ENCODE assay signal across 36 cellular contexts in the genomic region with DNA sequence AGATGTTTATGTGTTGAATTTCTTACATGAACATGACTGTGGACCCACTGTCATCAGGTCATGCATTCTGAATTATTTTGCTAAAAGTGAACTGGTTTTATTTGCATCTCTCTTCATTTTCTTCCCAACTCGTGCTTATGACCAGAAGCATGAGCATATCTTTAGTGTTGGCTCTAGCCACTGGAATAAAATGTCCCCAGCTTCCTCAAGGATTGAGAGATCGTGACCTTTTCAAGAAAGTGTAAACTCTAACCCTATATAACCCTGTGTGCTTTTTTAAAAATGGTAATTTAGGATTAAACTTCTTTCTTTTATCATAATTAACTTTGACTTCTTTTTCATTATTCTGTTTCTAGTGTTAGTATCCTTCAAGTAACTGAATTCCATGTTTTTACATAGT. TPM values are rescaled to one million over a fixed set of nuclear protein-coding genes. Genes with fewer than 3 reads are reported as not detected.
A peak's percentile ranks its signal among the peaks of the same experiment; 100 is the strongest.
DNase-seq lines count a peak whose midpoint lies in the region; ATAC-seq, FAIRE-seq and TF ChIP-seq lines count a peak whose summit lies in the region.
"Had no signal": no experiment of that assay in that cellular context is flagged by ENCODE, and none has a peak within 500 bp of the region (broad histone marks: within the 10 kb centered on the region; RNA-seq: fewer than 3 reads in every experiment).

No MANE protein-coding gene starts in this region.

- H3K9me3 Mint-ChIP-seq in natural killer cell = no peaks in the 10 kb centered on the region
- peaks cover 6% of the 10 kb centered on the region for H3K9me3 Mint-ChIP-seq in natural killer cell treated with Interleukin-12 subunit alpha and Interleukin-12 subunit beta and Interleukin-15 and Interleukin-18, amount 100 ng/mL, for 72 hours
- H3K9me3 Mint-ChIP-seq: CD14-positive monocyte; CD4-positive, alpha-beta T cell; CD8-positive, alpha-beta memory T cell; CD8-positive, alpha-beta T cell had no signal

- H3K4me2 ChIP-seq in HepG2 (ENCODE audit: low read depth, low read length) (no peak overlapping the region), HCT116 (ENCODE audit: low read length) (no peak overlapping the region)
- H3K4me2 ChIP-seq: A549; BLaER1; BLaER1 treated with 17β-estradiol and CSF1 and Interleukin-3, amounts not matched to agents 10 nM and 100 nM had no signal

- TF ChIP-seq POLR2A in HepG2 (IDR thresholded peaks at IDR 0.05; ENCODE audit: insufficient read depth in 1 of 2, low read depth in 2 of 2, low read length in 2 of 2) (no peak), HCT116 (IDR thresholded peaks at IDR 0.05; ENCODE audit: borderline replicate concordance, extremely low read depth, insufficient read depth, insufficient read length) (no peak), stomach (IDR thresholded peaks at IDR 0.05) (no peak)

- TF ChIP-seq EP300 in HepG2 (IDR thresholded peaks at IDR 0.05; ENCODE audit: low read depth in 2 of 2, low read length in 2 of 2) = no peak
- TF ChIP-seq EP300 in HepG2 (CRISPR knock-in tag; IDR thresholded peaks at IDR 0.05; ENCODE audit: borderline replicate concordance) = no peak
- no peak for TF ChIP-seq EP300 in stomach (IDR thresholded peaks at IDR 0.05)

- TF ChIP-seq RAD21 in liver (IDR thresholded peaks at IDR 0.05) = no peak
- no peak for TF ChIP-seq RAD21 in HepG2 (CRISPR knock-in tag; IDR thresholded peaks at IDR 0.05)
- TF ChIP-seq RAD21 in HCT116 (IDR thresholded peaks at IDR 0.05; ENCODE audit: low read depth) = no peak

- no peak for DNase-seq in HepG2 (ENCODE audit: low spot score)
- no peak for DNase-seq in natural killer cell
- no peak for DNase-seq in natural killer cell treated with Interleukin-12 subunit alpha and Interleukin-12 subunit beta and Interleukin-15 and Interleukin-18, amount 100 ng/mL, for 72 hours (ENCODE audit: low spot score)
- DNase-seq in GM19239 (ENCODE audit: insufficient read length, low spot score) = no peak
- DNase-seq in HCT116 (ENCODE audit: low read depth, low spot score) = no peak
- no peak for DNase-seq in NCI-H1417 (lab: John Stamatoyannopoulos, UW)
- no peak for DNase-seq in stomach
- DNase-seq: 8988T; ACHN; AML-193; BE2C; C1 segment of cervical spinal cord; Caco-2; Calu3; CD4-positive, alpha-beta memory T cell; CD4-positive, alpha-beta T cell; CD4-positive, CD25-positive, alpha-beta regulatory T cell; CD8-positive, alpha-beta memory T cell; CD8-positive, alpha-beta T cell; COR-L47; DMS 273 treated with DMSO at 0.1 percent for 48 hours; DMS153; DMS53; DMS79; DMS79 treated with DMSO at 0.1 percent for 48 hours; DND-41; EL had no signal

- 85% methylated on average over 2 of the region's 2 CpGs for WGBS in liver
- 93% methylated on average over 2 of the region's 2 CpGs for WGBS in HepG2 (ENCODE audit: low lambda C conversion rate)
- WGBS in stomach, 5 donors = 66 to 78% (median 71%) methylated on average over 2 of the region's 2 CpGs

- H3K4me1 ChIP-seq in liver (ENCODE audit: control insufficient read depth in 4 of 4, insufficient read depth in 4 of 4, low read length in 3 of 4) (no peaks in the 10 kb centered on the region), HepG2 (ENCODE audit: insufficient read depth, low read length) (peaks cover under 1% of the 10 kb centered on the region; the same call in 1 of the 2 replicates), HCT116 (ENCODE audit: control insufficient read depth in 1 of 2, insufficient read depth in 2 of 2, low read length in 2 of 2) (peaks cover 64 to 82% of the 10 kb centered on the region in 2 experiments), stomach (peaks cover 0 to 11% (median 7%) of the 10 kb centered on the region in 4 donors)
- H3K4me1 ChIP-seq: A549; BE2C; BLaER1; BLaER1 treated with 17β-estradiol and CSF1 and Interleukin-3, amounts not matched to agents 10 nM and 100 nM had no signal

- no peaks in the 10 kb centered on the region for H3K79me2 ChIP-seq in HepG2 (ENCODE audit: insufficient read depth, low read length)
- H3K79me2 ChIP-seq in HCT116 (ENCODE audit: insufficient read depth, low read length) = peaks cover 95% of the 10 kb centered on the region

- H3K36me3 ChIP-seq in liver (ENCODE audit: control insufficient read depth in 4 of 4, insufficient read depth in 3 of 4, low read depth in 1 of 4, low read length in 3 of 4) (no peaks in the 10 kb centered on the region), HepG2 (replicated peaks in 1 of 2; ENCODE audit: control insufficient read depth in 1 of 2, insufficient read depth in 2 of 2, low read length in 2 of 2) (no peaks in the 10 kb centered on the region; a peak in 1 of 5 replicates), HCT116 (ENCODE audit: control insufficient read depth in 1 of 2, insufficient read depth in 2 of 2, low read length in 2 of 2) (0 out of 4 replicates have a peak, but pooled peaks cover 0 to 8% of the 10 kb centered on the region in 2 experiments), stomach (no peaks in the 10 kb centered on the region)
- H3K36me3 ChIP-seq: BE2C had no signal

- intact Hi-C loops in HepG2 (cut with micrococcal nuclease; ENCODE audit: unreplicated experiment) (no loop called here), natural killer cell (cut with micrococcal nuclease) (no loop called here), HCT116 (cut with micrococcal nuclease) (no loop called here), stomach (cut with DNase I; ENCODE audit: low total_unique reads) (no loop called here)

- no peak overlapping the region for H3K27ac Mint-ChIP-seq in natural killer cell
- H3K27ac Mint-ChIP-seq in natural killer cell treated with Interleukin-12 subunit alpha and Interleukin-12 subunit beta and Interleukin-15 and Interleukin-18, amount 100 ng/mL, for 72 hours = no peak overlapping the region
- H3K27ac Mint-ChIP-seq: B cell; CD14-positive monocyte; CD4-positive, alpha-beta memory T cell; CD4-positive, alpha-beta T cell; CD4-positive, CD25-positive, alpha-beta regulatory T cell; CD8-positive, alpha-beta memory T cell; CD8-positive, alpha-beta T cell had no signal

- H2AFZ ChIP-seq in HepG2 (ENCODE audit: low read length) (no peak overlapping the region), HCT116 (ENCODE audit: low read depth, low read length, poor library complexity, severe bottlenecking) (no peak overlapping the region)

- in situ Hi-C loops in HepG2 (cut with HindIII; ENCODE audit: extremely low pct_ligation_motif_present, low pct_unique_long_range_greater_than_20kb) = no loop called here

- H3K27me3 ChIP-seq in liver (ENCODE audit: control insufficient read depth in 4 of 4, insufficient read depth in 4 of 4, low read length in 3 of 4) = no peaks in the 10 kb centered on the region
- no peaks in the 10 kb centered on the region for H3K27me3 ChIP-seq in HepG2 (ENCODE audit: control insufficient read depth in 1 of 2, insufficient read depth in 2 of 2, low read length in 2 of 2)
- H3K27me3 ChIP-seq in HCT116 (ENCODE audit: insufficient read depth, low read length) = no peaks in the 10 kb centered on the region
- no peaks in the 10 kb centered on the region for H3K27me3 ChIP-seq in stomach
- H3K27me3 ChIP-seq: BE2C; BLaER1; BLaER1 treated with 17β-estradiol and CSF1 and Interleukin-3, amounts not matched to agents 10 nM and 100 nM had no signal

- H3K27me3 Mint-ChIP-seq in natural killer cell (ENCODE audit: low read depth in 2 of 2) = no peaks in the 10 kb centered on the region
- H3K27me3 Mint-ChIP-seq in natural killer cell treated with Interleukin-12 subunit alpha and Interleukin-12 subunit beta and Interleukin-15 and Interleukin-18, amount 100 ng/mL, for 72 hours = no peaks in the 10 kb centered on the region
- H3K27me3 Mint-ChIP-seq: B cell; CD4-positive, alpha-beta memory T cell; CD4-positive, alpha-beta T cell; CD4-positive, CD25-positive, alpha-beta regulatory T cell had no signal

- no peak overlapping the region for H3K27ac ChIP-seq in liver (ENCODE audit: low read depth in 1 of 2, low read length in 2 of 2)
- H3K27ac ChIP-seq in HepG2 (ENCODE audit: extremely low read length, insufficient read depth, low read length) = no peak overlapping the region
- H3K27ac ChIP-seq in HCT116 (ENCODE audit: low read depth, low read length) = peak overlapping the region; percentile 10; the same call in 1 of the 2 replicates
- no peak overlapping the region for H3K27ac ChIP-seq in stomach
- H3K27ac ChIP-seq: 22Rv1; A549; BLaER1; BLaER1 treated with 17β-estradiol and CSF1 and Interleukin-3, amounts not matched to agents 10 nM and 100 nM; C4-2B had no signal

- no peaks in the 10 kb centered on the region; the same call in 1 of the 2 replicates for H3K9me2 ChIP-seq in HCT116 (ENCODE audit: insufficient read depth)

- H3K9ac ChIP-seq in liver (ENCODE audit: low read depth in 1 of 2, low read length in 2 of 2) (no peak overlapping the region), HepG2 (ENCODE audit: insufficient read depth, low read depth, low read length) (no peak overlapping the region), HCT116 (ENCODE audit: low read length) (no peak overlapping the region)
- H3K9ac ChIP-seq: BLaER1; BLaER1 treated with 17β-estradiol and CSF1 and Interleukin-3, amounts not matched to agents 10 nM and 100 nM had no signal

- H4K20me1 ChIP-seq in HepG2 (ENCODE audit: insufficient read depth, low read length) (no peaks in the 10 kb centered on the region), HCT116 (ENCODE audit: insufficient read depth) (no peaks in the 10 kb centered on the region)

- RAD21 ChIA-PET in HCT116 (lab: Charles Lee; ENCODE audit: low non-redundant PET in 1 of 2, low total read pairs in 2 of 2, uncharacterized antibody in 2 of 2, unreplicated experiment in 2 of 2) = no interaction called here

- ATAC-seq in HepG2 (no peak), natural killer cell (no peak), HCT116 (no peak)
- no peak for ATAC-seq in natural killer cell treated with Interleukin-12 subunit alpha and Interleukin-12 subunit beta and Interleukin-15 and Interleukin-18, amount 100 ng/mL, for 72 hours
- ATAC-seq: A549; CD8-positive, alpha-beta T cell had no signal

- H3K4me3 Mint-ChIP-seq in natural killer cell = no peak overlapping the region
- no peak overlapping the region for H3K4me3 Mint-ChIP-seq in natural killer cell treated with Interleukin-12 subunit alpha and Interleukin-12 subunit beta and Interleukin-15 and Interleukin-18, amount 100 ng/mL, for 72 hours
- H3K4me3 Mint-ChIP-seq: B cell; CD14-positive monocyte; CD4-positive, alpha-beta memory T cell; CD4-positive, alpha-beta T cell; CD4-positive, CD25-positive, alpha-beta regulatory T cell; CD8-positive, alpha-beta memory T cell; CD8-positive, alpha-beta T cell had no signal

- TF ChIP-seq CTCF in liver (IDR thresholded peaks at IDR 0.05; ENCODE audit: low read depth, low read length, missing input control) (no peak), HepG2 (CRISPR knock-in tag; IDR thresholded peaks at IDR 0.05) (no peak), natural killer cell (IDR thresholded peaks at IDR 0.05) (peak; percentile 9), HCT116 (IDR thresholded peaks at IDR 0.05 in 2 of 3, conservative IDR thresholded peaks at IDR 0.05 in 1 of 3; ENCODE audit: borderline replicate concordance in 1 of 3, insufficient read depth in 1 of 3, low read depth in 2 of 3, low read length in 2 of 3) (no peak), stomach (IDR thresholded peaks at IDR 0.05) (no peak)

- H3K4me3 ChIP-seq in liver (ENCODE audit: low read depth in 1 of 3, low read length in 3 of 3) (no peak overlapping the region), HepG2 (replicated peaks in 1 of 3; ENCODE audit: insufficient read depth in 1 of 3, low read depth in 2 of 3, low read length in 3 of 3) (no peak overlapping the region), HCT116 (replicated peaks in 1 of 2; ENCODE audit: low read depth in 1 of 2, low read length in 2 of 2) (no peak overlapping the region), stomach (no peak overlapping the region)
- H3K4me3 ChIP-seq: A549; BLaER1; BLaER1 treated with 17β-estradiol and CSF1 and Interleukin-3, amounts not matched to agents 10 nM and 100 nM had no signal

- H3K36me3 Mint-ChIP-seq in natural killer cell = no peaks in the 10 kb centered on the region
- H3K36me3 Mint-ChIP-seq in natural killer cell treated with Interleukin-12 subunit alpha and Interleukin-12 subunit beta and Interleukin-15 and Interleukin-18, amount 100 ng/mL, for 72 hours = peaks cover 9% of the 10 kb centered on the region

- peaks cover 13 to 20% of the 10 kb centered on the region in 2 donors for H3K4me1 Mint-ChIP-seq in natural killer cell
- peaks cover 15 to 28% of the 10 kb centered on the region in 2 donors for H3K4me1 Mint-ChIP-seq in natural killer cell treated with Interleukin-12 subunit alpha and Interleukin-12 subunit beta and Interleukin-15 and Interleukin-18, amount 100 ng/mL, for 72 hours (ENCODE audit: low read depth in 2 of 2)
- H3K4me1 Mint-ChIP-seq: B cell had no signal

- POLR2A ChIA-PET in HepG2 (lab: Yijun Ruan, JAX) (no interaction called here), HCT116 (lab: Charles Lee) (no interaction called here)

- CTCF ChIA-PET in HepG2 (lab: Yijun Ruan, JAX; ENCODE audit: low intra/inter-chr PET ratio, low total read pairs) = no interaction called here
- CTCF ChIA-PET in HCT116 (lab: Charles Lee) = interaction anchor here (2.6 kb wide), 1 partner anchor 24 kb away, joined by 7 read pairs; no protein-coding TSS in a partner anchor

- no peaks in the 10 kb centered on the region for H3K9me3 ChIP-seq in liver (ENCODE audit: control insufficient read depth in 4 of 4, low read length in 3 of 4)
- no peaks in the 10 kb centered on the region for H3K9me3 ChIP-seq in HepG2 (ENCODE audit: low read length)
- no peaks in the 10 kb centered on the region for H3K9me3 ChIP-seq in HCT116 (ENCODE audit: control insufficient read depth in 1 of 2, insufficient read depth in 1 of 2, low read depth in 1 of 2, low read length in 2 of 2)
- H3K9me3 ChIP-seq in stomach = no peaks in the 10 kb centered on the region
- H3K9me3 ChIP-seq: A549; BE2C; BLaER1; BLaER1 treated with 17β-estradiol and CSF1 and Interleukin-3, amounts not matched to agents 10 nM and 100 nM; Caco-2 had no signal

- no peak for FAIRE-seq in HepG2 (lab: Jason Lieb, UNC)
- FAIRE-seq in GM19239 (lab: Jason Lieb, UNC) = peak; percentile 11
- FAIRE-seq: A549, D721Med had no signal

- BruUV-seq in HepG2 (replicated peaks; lab: Mats Ljungman, UMichigan) (no TSS peak), HCT116 (replicated peaks; lab: Mats Ljungman, UMichigan) (no TSS peak)

RNA-seq across cellular contexts. Expression of gene VTI1A, which starts 55.5 kb away (rescaled TPM):
- total RNA-seq in liver = 10 to 100 TPM; 13.4 to 26.9 TPM
- polyA plus RNA-seq in liver = 10 to 100 TPM in 1 of 2 donors, 1 to 10 TPM in 1; 5.5 to 12.7 TPM
- 32.7 and 38.7 TPM in 2 replicates for total RNA-seq in HepG2 (2016; rRNA removed; fragmentation: Illumina TruSeq; extraction: Trizol)
- 7.8 and 10.4 TPM in 2 replicates for total RNA-seq in HepG2 (2016; cell fraction: cytosol; rRNA removed; fragmentation: Illumina TruSeq; extraction: Trizol; ENCODE audit: low read depth)
- 31.1 and 36.1 TPM in 2 replicates for total RNA-seq in HepG2 (2016; cell fraction: insoluble cytoplasmic fraction; rRNA removed; fragmentation: Illumina TruSeq; extraction: Trizol)
- total RNA-seq in HepG2 (2016; cell fraction: membrane; rRNA removed; fragmentation: Illumina TruSeq; extraction: Trizol) = 19.0 and 19.3 TPM in 2 replicates
- 73.4 and 74.7 TPM in 2 replicates for total RNA-seq in HepG2 (2016; cell fraction: nucleus; rRNA removed; fragmentation: Illumina TruSeq; extraction: Trizol)
- polyA plus RNA-seq in HepG2 (2011; rRNA removed) = 10.2 and 11.7 TPM in 2 replicates
- 8.2 and 9.5 TPM in 2 replicates for polyA plus RNA-seq in HepG2 (2011; cell fraction: cytosol; rRNA removed)
- polyA plus RNA-seq in HepG2 (2011; cell fraction: nucleus; rRNA removed) = 19.8 and 20.7 TPM in 2 replicates
- 9.5 and 11.1 TPM in 2 replicates for polyA plus RNA-seq in HepG2 (2012)
- polyA plus RNA-seq in HepG2 (2016; cell fraction: cytosol; fragmentation: Illumina TruSeq; extraction: Trizol; ENCODE audit: low read depth) = 8.3 and 11.0 TPM in 2 replicates
- 32.7 and 33.2 TPM in 2 replicates for polyA plus RNA-seq in HepG2 (2016; cell fraction: insoluble cytoplasmic fraction; fragmentation: Illumina TruSeq; extraction: Trizol; ENCODE audit: low read depth)
- 12.7 and 14.9 TPM in 2 replicates for polyA plus RNA-seq in HepG2 (2016; cell fraction: membrane; fragmentation: Illumina TruSeq; extraction: Trizol; ENCODE audit: low read depth)
- 29.8 and 34.7 TPM in 2 replicates for polyA plus RNA-seq in HepG2 (2016; cell fraction: nucleus; fragmentation: Illumina TruSeq; extraction: Trizol; ENCODE audit: insufficient read depth, low read depth)
- 15.3 and 16.3 TPM in 2 replicates for polyA minus RNA-seq in HepG2 (2011; rRNA and poly(A)+ RNA removed; ENCODE audit: low replicate concordance)
- 7.6 and 7.8 TPM in 2 replicates for polyA minus RNA-seq in HepG2 (2011; cell fraction: cytosol; rRNA and poly(A)+ RNA removed)
- 84.0 and 86.0 TPM in 2 replicates for polyA minus RNA-seq in HepG2 (2011; cell fraction: nucleus; rRNA and poly(A)+ RNA removed)
- total RNA-seq in natural killer cell = 10 to 100 TPM; 62.6 to 77.6 (median 68.2) TPM
- total RNA-seq in natural killer cell treated with Interleukin-12 subunit alpha and Interleukin-12 subunit beta and Interleukin-15 and Interleukin-18, amount 100 ng/mL, for 72 hours = 10 to 100 TPM; 51.9 to 90.5 TPM
- 80.7 TPM for total RNA-seq in HCT116 (2021; ENCODE audit: unreplicated experiment)
- 15.4 and 23.6 TPM in 2 replicates for polyA plus RNA-seq in HCT116 (2012)
- 100 to 1,000 TPM in 2 of 5 donors, 10 to 100 TPM in 3; 55.8 to 222 (median 94.9) TPM for total RNA-seq in stomach
- polyA plus RNA-seq in stomach = 10 to 100 TPM in 1 of 3 donors, 1 to 10 TPM in 2; 6.5 to 10.7 (median 8.1) TPM

RNA-seq across cellular contexts. Expression of gene ZDHHC6, which starts 55.8 kb away (rescaled TPM):
- total RNA-seq in liver (10 to 100 TPM; 14.1 to 19.4 TPM), HepG2 (2016; rRNA removed; fragmentation: Illumina TruSeq; extraction: Trizol) (49.4 and 50.9 TPM in 2 replicates), natural killer cell (10 to 100 TPM; 29.1 to 36.1 (median 30.2) TPM), HCT116 (2021; ENCODE audit: unreplicated experiment) (88.5 TPM), stomach (10 to 100 TPM; 20.0 to 57.1 (median 25.7) TPM)
- polyA plus RNA-seq in liver (10 to 100 TPM; 13.2 to 18.3 TPM), HepG2 (2011; rRNA removed) (16.3 and 20.9 TPM in 2 replicates), stomach (10 to 100 TPM; 22.2 to 31.4 (median 25.2) TPM)
- total RNA-seq in HepG2 (2016; cell fraction: cytosol; rRNA removed; fragmentation: Illumina TruSeq; extraction: Trizol; ENCODE audit: low read depth) = 35.2 and 46.9 TPM in 2 replicates
- 52.5 and 54.7 TPM in 2 replicates for total RNA-seq in HepG2 (2016; cell fraction: insoluble cytoplasmic fraction; rRNA removed; fragmentation: Illumina TruSeq; extraction: Trizol)
- 80.7 and 80.9 TPM in 2 replicates for total RNA-seq in HepG2 (2016; cell fraction: membrane; rRNA removed; fragmentation: Illumina TruSeq; extraction: Trizol)
- 42.2 and 43.4 TPM in 2 replicates for total RNA-seq in HepG2 (2016; cell fraction: nucleus; rRNA removed; fragmentation: Illumina TruSeq; extraction: Trizol)
- 8.4 and 12.7 TPM in 2 replicates for polyA plus RNA-seq in HepG2 (2011; cell fraction: cytosol; rRNA removed)
- 34.4 and 41.6 TPM in 2 replicates for polyA plus RNA-seq in HepG2 (2011; cell fraction: nucleus; rRNA removed)
- 22.0 and 25.6 TPM in 2 replicates for polyA plus RNA-seq in HepG2 (2012)
- polyA plus RNA-seq in HepG2 (2016; cell fraction: cytosol; fragmentation: Illumina TruSeq; extraction: Trizol; ENCODE audit: low read depth) = 33.5 and 47.1 TPM in 2 replicates
- 44.1 and 46.7 TPM in 2 replicates for polyA plus RNA-seq in HepG2 (2016; cell fraction: insoluble cytoplasmic fraction; fragmentation: Illumina TruSeq; extraction: Trizol; ENCODE audit: low read depth)
- polyA plus RNA-seq in HepG2 (2016; cell fraction: membrane; fragmentation: Illumina TruSeq; extraction: Trizol; ENCODE audit: low read depth) = 57.9 and 69.4 TPM in 2 replicates
- polyA plus RNA-seq in HepG2 (2016; cell fraction: nucleus; fragmentation: Illumina TruSeq; extraction: Trizol; ENCODE audit: insufficient read depth, low read depth) = 80.3 and 81.7 TPM in 2 replicates
- polyA minus RNA-seq in HepG2 (2011; rRNA and poly(A)+ RNA removed; ENCODE audit: low replicate concordance) = 17.3 and 32.4 TPM in 2 replicates
- polyA minus RNA-seq in HepG2 (2011; cell fraction: cytosol; rRNA and poly(A)+ RNA removed) = 6.6 and 7.8 TPM in 2 replicates
- 34.8 and 42.5 TPM in 2 replicates for polyA minus RNA-seq in HepG2 (2011; cell fraction: nucleus; rRNA and poly(A)+ RNA removed)
- 10 to 100 TPM; 46.6 to 52.8 TPM for total RNA-seq in natural killer cell treated with Interleukin-12 subunit alpha and Interleukin-12 subunit beta and Interleukin-15 and Interleukin-18, amount 100 ng/mL, for 72 hours
- polyA plus RNA-seq in HCT116 (2012) = 28.5 and 41.6 TPM in 2 replicates
